22 cellular contexts compared by ENCODE assay signal in genomic region chr13:62611343-62611742, GRCh38.
DNase-seq lines count a peak whose midpoint lies in the region; ATAC-seq, FAIRE-seq and TF ChIP-seq lines count a peak whose summit lies in the region.
"Had no signal": no experiment of that assay in that cellular context is flagged by ENCODE, and none has a peak within 500 bp of the region (broad histone marks: within the 10 kb centered on the region; RNA-seq: fewer than 3 reads in every experiment).

No MANE protein-coding gene starts in this region.

- H3K27me3 ChIP-seq in GM12878 (replicated peaks in 1 of 2; ENCODE audit: control insufficient read depth in 2 of 2, insufficient read depth in 2 of 2, low read length in 1 of 2): no peaks in the 10 kb centered on the region
- no peaks in the 10 kb centered on the region for H3K27me3 ChIP-seq in osteoblast (ENCODE audit: insufficient read depth, low read length)
- H3K27me3 ChIP-seq: BLaER1 treated with 17β-estradiol and CSF1 and Interleukin-3, amounts not matched to agents 10 nM and 100 nM had no signal

- CTCF ChIA-PET in GM12878 (lab: Yijun Ruan, JAX): no interaction called here

- BruUV-seq in GM12878 (replicated peaks; lab: Mats Ljungman, UMichigan): no TSS peak

- no peak overlapping the region for H3K9ac ChIP-seq in GM12878 (ENCODE audit: control insufficient read depth, insufficient read depth, low read length)
- H3K9ac ChIP-seq: BLaER1 treated with 17β-estradiol and CSF1 and Interleukin-3, amounts not matched to agents 10 nM and 100 nM had no signal

- no peak for TF ChIP-seq RAD21 in GM12878 (IDR thresholded peaks at IDR 0.05; ENCODE audit: insufficient read depth, low read depth, low read length)

- no peak for TF ChIP-seq EP300 in GM12878 (IDR thresholded peaks at IDR 0.05; ENCODE audit: borderline replicate concordance in 1 of 2, control insufficient read depth in 1 of 2, low read depth in 2 of 2, low read length in 2 of 2)

- H2AFZ ChIP-seq in GM12878 (ENCODE audit: control insufficient read depth, low read depth, low read length): peak overlapping the region; percentile 34; the same call in 1 of the 2 replicates
- no peak overlapping the region for H2AFZ ChIP-seq in osteoblast (ENCODE audit: low read length)

- H3K79me2 ChIP-seq in GM12878 (ENCODE audit: control insufficient read depth, insufficient read depth, low read length) (no peaks in the 10 kb centered on the region), osteoblast (ENCODE audit: insufficient read depth, low read length) (no peaks in the 10 kb centered on the region)

- SMC1A ChIA-PET in GM12878 (lab: Charles Lee; ENCODE audit: uncharacterized antibody, unreplicated experiment): interaction anchor here (1.2 kb wide), 1 partner anchor 20 kb away, joined by 3 read pairs; no protein-coding TSS in a partner anchor

- RAD21 ChIA-PET in GM12878 (lab: Charles Lee; ENCODE audit: unreplicated experiment): no interaction called here

- intact Hi-C loops in GM12878 (cut with micrococcal nuclease; ENCODE audit: unreplicated experiment): no loop called here

- no peaks in the 10 kb centered on the region for H4K20me1 ChIP-seq in GM12878 (ENCODE audit: control insufficient read depth, insufficient read depth)
- H4K20me1 ChIP-seq in osteoblast (ENCODE audit: insufficient read depth, low read length): no peaks in the 10 kb centered on the region
- H4K20me1 ChIP-seq: BLaER1 treated with 17β-estradiol and CSF1 and Interleukin-3, amounts not matched to agents 10 nM and 100 nM had no signal

- POLR2A ChIA-PET in GM12878 (lab: Charles Lee): no interaction called here

- H3K9me3 ChIP-seq in GM12878 (replicated peaks; ENCODE audit: control insufficient read depth, insufficient read depth, low read length): no peaks in the 10 kb centered on the region
- H3K9me3 ChIP-seq in osteoblast (ENCODE audit: low read depth, low read length): no peaks in the 10 kb centered on the region
- H3K9me3 ChIP-seq: A549; BLaER1 treated with 17β-estradiol and CSF1 and Interleukin-3, amounts not matched to agents 10 nM and 100 nM; Caco-2 had no signal

- no peak overlapping the region for H3K4me2 ChIP-seq in GM12878 (ENCODE audit: control insufficient read depth, insufficient read depth)
- no peak overlapping the region for H3K4me2 ChIP-seq in osteoblast (ENCODE audit: insufficient read depth, low read length)
- H3K4me2 ChIP-seq: A549; BLaER1 treated with 17β-estradiol and CSF1 and Interleukin-3, amounts not matched to agents 10 nM and 100 nM had no signal

- DNase-seq in GM12878 (ENCODE audit: low read depth, low spot score) (no peak), osteoblast (ENCODE audit: insufficient read length, low spot score, missing footprints) (peak; percentile 30), RKO (ENCODE audit: low spot score) (no peak)
- no peak for DNase-seq in stimulated activated CD4-positive, alpha-beta T cell treated with anti-CD3 and anti-CD28 coated beads, Interleukin-4, amount 100 ng/mL, for 24 hours
- DNase-seq: AML-193; Caco-2; Calu3; CD4-positive, alpha-beta T cell; CD8-positive, alpha-beta T cell; DMS79 treated with DMSO at 0.1 percent for 48 hours; GF-D8 had no signal

- TF ChIP-seq CTCF in GM12878 (IDR thresholded peaks at IDR 0.05 in 2 of 3, conservative IDR thresholded peaks at IDR 0.05 in 1 of 3; ENCODE audit: control insufficient read depth in 2 of 3, extremely low read depth in 1 of 3, insufficient read depth in 1 of 3, low read depth in 3 of 3, low read length in 3 of 3) (no peak), osteoblast (IDR thresholded peaks at IDR 0.05; ENCODE audit: extremely low read depth, low read depth, low read length) (no peak)

- TF ChIP-seq POLR2A in GM12878 (IDR thresholded peaks at IDR 0.05; ENCODE audit: low read depth, low read length): no peak

- H3K27ac ChIP-seq in GM12878 (ENCODE audit: control insufficient read depth, insufficient read depth): no peak overlapping the region
- no peak overlapping the region for H3K27ac ChIP-seq in osteoblast (ENCODE audit: low read depth, low read length)
- H3K27ac ChIP-seq: 22Rv1; A549; BLaER1 treated with 17β-estradiol and CSF1 and Interleukin-3, amounts not matched to agents 10 nM and 100 nM; C4-2B had no signal

- 0% methylated on average over 2 of the region's 2 CpGs for WGBS in GM12878 (ENCODE audit: insufficient coverage, insufficient replicate concordance, low lambda C conversion rate, missing lambda C conversion rate)

- H3K4me3 ChIP-seq in GM12878 (no peak overlapping the region), osteoblast (ENCODE audit: insufficient read depth, low read length) (no peak overlapping the region)
- H3K4me3 ChIP-seq: A549; BLaER1 treated with 17β-estradiol and CSF1 and Interleukin-3, amounts not matched to agents 10 nM and 100 nM had no signal

- in situ Hi-C loops in GM12878 (cut with MboI): no loop called here

- no peak for FAIRE-seq in GM12878 (lab: Jason Lieb, UNC)
- FAIRE-seq: A549, D721Med, G401.6, GM12892, GM18507 had no signal

- ATAC-seq in GM18868 (IDR thresholded peaks at IDR 0.05; ENCODE audit: unreplicated experiment) (peak; percentile 82), HG02852 (IDR thresholded peaks at IDR 0.05; ENCODE audit: unreplicated experiment) (peak; percentile 45), GM12878 (peak; percentile 56), GM18907 (IDR thresholded peaks at IDR 0.05; ENCODE audit: unreplicated experiment) (no peak)
- ATAC-seq: A549; CD8-positive, alpha-beta T cell had no signal

- H3K36me3 ChIP-seq in GM12878 (ENCODE audit: control insufficient read depth in 2 of 2, insufficient read depth in 2 of 2, low read length in 1 of 2) (no peaks in the 10 kb centered on the region), osteoblast (ENCODE audit: insufficient read depth, low read length) (no peaks in the 10 kb centered on the region)
- H3K36me3 ChIP-seq: BLaER1 treated with 17β-estradiol and CSF1 and Interleukin-3, amounts not matched to agents 10 nM and 100 nM had no signal

- H3K4me1 ChIP-seq in GM12878 (ENCODE audit: control insufficient read depth, insufficient read depth, low read length) (no peaks in the 10 kb centered on the region), osteoblast (ENCODE audit: insufficient read depth, low read length) (no peaks in the 10 kb centered on the region)
- H3K4me1 ChIP-seq: A549; BLaER1 treated with 17β-estradiol and CSF1 and Interleukin-3, amounts not matched to agents 10 nM and 100 nM; Caco-2 had no signal

TF ChIP-seq in GM12878, 131 proteins besides CTCF, POLR2A, EP300 and RAD21:
- no peak for TF ChIP-seq EED (IDR thresholded peaks at IDR 0.05; ENCODE audit: low read depth)
